ENCODE assay signal across 8 cellular contexts in genomic region chr16:54237-54581, GRCh38. TPM values are rescaled to one million over a fixed set of nuclear protein-coding genes. Genes with fewer than 3 reads are reported as not detected.
A peak's percentile ranks its signal among the peaks of the same experiment; 100 is the strongest.
DNase-seq lines count a peak whose midpoint lies in the region; ATAC-seq and TF ChIP-seq lines count a peak whose summit lies in the region.

No MANE protein-coding gene starts in this region.

- peak overlapping the region; percentile 96 to 99 (median 98) for H3K4me3 Mint-ChIP-seq in IgD-negative memory B cell
- peak overlapping the region; percentile 99 for H3K4me3 Mint-ChIP-seq in natural killer cell

- no peak overlapping the region for H3K27ac ChIP-seq in AG04450 (ENCODE audit: low read depth, low read length)
- peak overlapping the region; percentile 44 for H3K27ac ChIP-seq in colonic mucosa

- H3K27ac Mint-ChIP-seq in IgD-negative memory B cell (peak overlapping the region; percentile 89 to 97 (median 94)), natural killer cell (peak overlapping the region; percentile 92 to 94)

- peak overlapping the region; percentile 75 to 81 for H3K9ac ChIP-seq in colonic mucosa (ENCODE audit: low read depth in 2 of 2, low read length in 2 of 2)

- TF ChIP-seq CTCF in AG04450 (IDR thresholded peaks at IDR 0.05; ENCODE audit: low read depth, low read length) = no peak
- TF ChIP-seq CTCF in colonic mucosa (IDR thresholded peaks at IDR 0.05) = no peak
- TF ChIP-seq CTCF in natural killer cell (IDR thresholded peaks at IDR 0.05) = no peak

- H3K36me3 Mint-ChIP-seq in IgD-negative memory B cell (no peaks in the 10 kb centered on the region), natural killer cell (no peaks in the 10 kb centered on the region)

- POLR2A ChIA-PET in AG04450 (lab: Yijun Ruan, JAX) = no interaction called here

- H3K36me3 ChIP-seq in colonic mucosa = no peaks in the 10 kb centered on the region

- no peaks in the 10 kb centered on the region for H3K27me3 ChIP-seq in AG04450 (ENCODE audit: control insufficient read depth, insufficient read depth, low read length)
- no peaks in the 10 kb centered on the region for H3K27me3 ChIP-seq in colonic mucosa

- no peak for DNase-seq in AG04450 (ENCODE audit: low read depth, low spot score)
- DNase-seq in colonic mucosa = no peak
- DNase-seq in natural killer cell = no peak
- no peak for DNase-seq in NCI-H748 (lab: John Stamatoyannopoulos, UW; ENCODE audit: unreplicated experiment)
- no peak for DNase-seq in head of caudate nucleus

- no peak for ATAC-seq in natural killer cell
- no peak for ATAC-seq in GM18519 (IDR thresholded peaks at IDR 0.05; ENCODE audit: low FRiP score, unreplicated experiment)
- ATAC-seq in GM19397 (IDR thresholded peaks at IDR 0.05; ENCODE audit: unreplicated experiment) = no peak

- H3K4me1 Mint-ChIP-seq in IgD-negative memory B cell = peaks cover 18 to 29% (median 21%) of the 10 kb centered on the region in 3 donors
- H3K4me1 Mint-ChIP-seq in natural killer cell = peaks cover 18 to 34% of the 10 kb centered on the region in 2 donors

- no peaks in the 10 kb centered on the region for H3K9me3 Mint-ChIP-seq in IgD-negative memory B cell
- no peaks in the 10 kb centered on the region for H3K9me3 Mint-ChIP-seq in natural killer cell

- intact Hi-C loops in colonic mucosa (cut with DNase I) (no loop called here), natural killer cell (cut with micrococcal nuclease) (no loop called here), head of caudate nucleus (cut with DNase I) (no loop called here)

- H3K27me3 Mint-ChIP-seq in IgD-negative memory B cell = no peaks in the 10 kb centered on the region
- H3K27me3 Mint-ChIP-seq in natural killer cell (ENCODE audit: low read depth in 2 of 2) = no peaks in the 10 kb centered on the region

- no peaks in the 10 kb centered on the region; the same call in 1 of the 2 replicates for H3K9me3 ChIP-seq in AG04450 (ENCODE audit: control insufficient read depth, insufficient read depth, low read length)
- H3K9me3 ChIP-seq in colonic mucosa = no peaks in the 10 kb centered on the region

- no peaks in the 10 kb centered on the region for H3K4me1 ChIP-seq in colonic mucosa

- H3K4me3 ChIP-seq in AG04450 (ENCODE audit: low read depth, low read length) (peak overlapping the region; percentile 86), colonic mucosa (peak overlapping the region; percentile 92)

- CTCF ChIA-PET in AG04450 (lab: Charles Lee) = no interaction called here

RNA-seq across cellular contexts. Expression of gene SNRNP25, which starts 0.6 kb away (rescaled TPM):
- polyA plus RNA-seq in AG04450 (2011; rRNA removed) = 38.8 and 42.3 TPM in 2 replicates
- 13.1 and 13.4 TPM in 2 replicates for polyA minus RNA-seq in AG04450 (2011; rRNA and poly(A)+ RNA removed)
- 39.1 TPM for polyA plus RNA-seq in IgD-negative memory B cell
- 10 to 100 TPM; 20.6 to 48.3 TPM for total RNA-seq in colonic mucosa
- 10 to 100 TPM in 2 of 3 donors, 1 to 10 TPM in 1; 6.4 to 13.4 (median 13.2) TPM for total RNA-seq in natural killer cell

RNA-seq across cellular contexts. Expression of gene POLR3K, which starts 0.8 kb away (rescaled TPM):
- polyA plus RNA-seq in AG04450 (2011; rRNA removed) = 13.7 and 14.4 TPM in 2 replicates
- polyA minus RNA-seq in AG04450 (2011; rRNA and poly(A)+ RNA removed) = 9.6 and 12.3 TPM in 2 replicates
- polyA plus RNA-seq in IgD-negative memory B cell = 45.2 TPM
- 10 to 100 TPM in 1 of 2 donors, 1 to 10 TPM in 1; 8.5 to 23.6 TPM for total RNA-seq in colonic mucosa
- total RNA-seq in natural killer cell = 10 to 100 TPM; 10.6 to 14.6 (median 11.3) TPM

RNA-seq across cellular contexts. Expression of gene RHBDF1, which starts 18.2 kb away (rescaled TPM):
- polyA plus RNA-seq in AG04450 (2011; rRNA removed) = 50.2 and 61.7 TPM in 2 replicates
- 28.0 and 40.9 TPM in 2 replicates for polyA minus RNA-seq in AG04450 (2011; rRNA and poly(A)+ RNA removed)
- not detected for polyA plus RNA-seq in IgD-negative memory B cell
- total RNA-seq in colonic mucosa = 10 to 100 TPM; 28.6 to 35.3 TPM
- 1 to 10 TPM in 1 of 3 donors, under 1 TPM in 2; 0.26 to 1.1 (median 0.78) TPM for total RNA-seq in natural killer cell

RNA-seq across cellular contexts. Expression of gene MPG, which starts 23.8 kb away (rescaled TPM):
- 47.3 and 78.3 TPM in 2 replicates for polyA plus RNA-seq in AG04450 (2011; rRNA removed)
- 16.1 and 24.4 TPM in 2 replicates for polyA minus RNA-seq in AG04450 (2011; rRNA and poly(A)+ RNA removed)
- polyA plus RNA-seq in IgD-negative memory B cell = 87.6 TPM
- total RNA-seq in colonic mucosa = 10 to 100 TPM; 39.3 to 42.1 TPM
- total RNA-seq in natural killer cell = 10 to 100 TPM; 29.9 to 34.3 (median 31.5) TPM

Comparison
In these comparisons a context has a peak if more than half of its experiments do, and no peak if none do; other contexts are left out.
1. RNA of gene RHBDF1, which starts 18.2 kb away (total RNA-seq): 28.6 to 35.3 TPM in colonic mucosa; 0.26 to 1.1 TPM in natural killer cell; every median in the first group is over 10 times any median in the second.